In the genomic region with DNA sequence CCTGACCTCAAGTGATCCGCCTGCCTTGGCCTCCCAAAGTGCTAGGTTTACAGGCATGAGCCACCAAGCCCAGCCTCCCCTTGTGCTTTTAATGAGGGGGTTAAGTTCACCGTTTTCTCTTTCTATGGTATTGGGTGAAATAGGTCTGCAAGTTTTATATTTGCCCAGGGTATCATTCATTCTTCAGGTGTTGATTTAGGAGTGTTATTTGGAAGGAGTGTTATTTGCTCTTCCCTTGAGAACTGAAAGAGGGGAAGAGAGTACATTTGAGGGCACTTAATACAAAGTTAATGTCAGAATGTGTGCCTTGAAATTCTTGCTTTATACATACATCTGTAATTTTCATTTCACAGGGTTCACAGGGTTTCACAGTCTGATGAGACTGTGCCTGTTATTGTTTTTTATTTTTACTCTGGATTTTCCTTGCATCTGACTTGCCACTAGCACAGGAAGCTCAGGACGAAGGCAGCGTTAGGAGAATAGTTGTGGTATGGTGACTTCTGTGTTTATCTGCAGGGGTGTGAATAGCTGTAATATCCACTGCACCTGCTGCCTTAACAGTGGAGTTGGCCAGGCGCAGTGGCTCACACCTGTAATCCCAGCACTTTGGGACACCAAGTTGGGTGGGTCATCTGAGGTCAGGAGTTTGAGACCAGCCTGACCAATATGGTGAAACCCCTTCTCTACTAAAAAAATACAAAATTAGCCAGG, we compare ENCODE assay signal across 1 cellular context. TPM values are rescaled to one million over a fixed set of nuclear protein-coding genes. Genes with fewer than 3 reads are reported as not detected.
"Had no signal": no experiment of that assay in that cellular context is flagged by ENCODE, and none has a peak within 500 bp of the region (broad histone marks: within the 10 kb centered on the region; RNA-seq: fewer than 3 reads in every experiment).

No MANE protein-coding gene starts in this region.

RNA-seq across cellular contexts. Expression of gene NPIPB11, which starts 41.0 kb away (rescaled TPM):
- total RNA-seq: G401 had no signal
